1 cellular context compared by ENCODE assay signal in the genomic region with DNA sequence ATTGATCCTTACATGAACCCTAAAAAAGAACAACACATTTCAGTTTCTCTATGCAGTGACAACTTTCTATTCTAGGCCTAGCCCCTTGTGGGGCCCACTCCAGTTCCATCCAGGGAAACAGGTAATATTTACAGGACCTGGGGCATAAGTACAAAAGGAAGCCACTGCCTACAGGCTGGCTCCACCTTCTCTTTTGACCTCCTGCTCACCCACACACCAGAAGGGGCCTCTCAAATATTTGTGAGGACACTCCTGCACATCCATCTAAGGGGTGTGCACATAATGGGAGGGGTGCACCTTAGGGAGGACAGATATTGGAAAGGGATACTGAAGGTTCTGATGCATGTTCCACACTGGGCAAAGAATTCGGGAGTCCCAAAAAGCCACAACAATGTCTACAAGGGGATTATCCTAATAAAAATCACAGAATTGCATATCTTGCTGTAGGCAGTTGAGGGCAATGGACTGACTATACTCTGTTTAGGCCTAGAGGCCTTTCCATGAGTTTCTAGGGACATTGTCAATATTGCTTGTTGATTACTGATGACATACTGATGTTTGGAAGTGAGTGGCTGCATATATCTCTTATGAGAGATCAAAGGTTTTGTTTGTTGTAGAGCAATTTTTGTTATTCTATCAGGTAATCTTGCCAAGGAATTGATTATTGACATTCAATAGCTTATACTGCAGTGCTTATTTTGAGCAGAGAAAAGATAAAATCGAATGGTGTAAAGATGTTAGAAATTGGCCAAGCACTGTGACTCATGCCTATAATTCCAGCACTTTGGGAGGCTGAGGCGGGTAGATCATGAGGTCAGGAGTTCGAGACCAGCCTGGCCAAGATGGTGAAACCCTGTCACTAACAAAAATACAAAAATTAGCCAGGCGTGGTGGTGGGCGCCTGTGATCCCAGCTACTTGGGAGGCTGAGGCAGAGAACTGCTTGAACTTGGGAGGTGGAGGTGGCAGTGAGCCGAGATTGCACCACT.
A peak's percentile ranks its signal among the peaks of the same experiment; 100 is the strongest.
TF ChIP-seq lines count a peak whose summit lies in the region.

No MANE protein-coding gene starts in this region.

TF ChIP-seq in HCT116, 20 proteins besides CTCF, POLR2A, EP300 and RAD21:
- TF ChIP-seq ZFX (IDR thresholded peaks at IDR 0.05) (peak; percentile 31; the same call in 1 of the 2 replicates), CEBPB (IDR thresholded peaks at IDR 0.05; ENCODE audit: low read depth) (no peak)
